10 cellular contexts compared by ENCODE assay signal in genomic region chrX:44400588-44400987, GRCh38. TPM values are rescaled to one million over a fixed set of nuclear protein-coding genes. Genes with fewer than 3 reads are reported as not detected.
DNase-seq lines count a peak whose midpoint lies in the region; ATAC-seq and TF ChIP-seq lines count a peak whose summit lies in the region.
"Had no signal": no experiment of that assay in that cellular context is flagged by ENCODE, and none has a peak within 500 bp of the region (broad histone marks: within the 10 kb centered on the region; RNA-seq: fewer than 3 reads in every experiment).

No MANE protein-coding gene starts in this region.

- H3K4me1 Mint-ChIP-seq in CD14-positive monocyte, result no peaks in the 10 kb centered on the region
- H3K4me1 Mint-ChIP-seq: CD4-positive, CD25-positive, alpha-beta regulatory T cell had no signal

- DNase-seq in activated CD4-positive, alpha-beta T cell treated with anti-CD3 and anti-CD28 coated beads, Interleukin-2, amount 50 U/mL, for 48 hours, result peak; percentile 48 to 54
- no peak for DNase-seq in activated CD4-positive, alpha-beta T cell treated with anti-CD3 and anti-CD28 coated beads for 1 hour
- DNase-seq in T1000 (lab: John Stamatoyannopoulos, UW) (peak; percentile 5), foreskin melanocyte (peak; percentile 91), CD14-positive monocyte (ENCODE audit: low spot score) (no peak), SIG-M5 (lab: John Stamatoyannopoulos, UW) (no peak)
- DNase-seq in stimulated activated CD8-positive, alpha-beta memory T cell treated with anti-CD3 and anti-CD28 coated beads, Interleukin-4, amount 100 ng/mL, for 48 hours, result peak; percentile 58
- DNase-seq: CD4-positive, CD25-positive, alpha-beta regulatory T cell; SHP77 treated with DMSO at 0.1 percent for 48 hours had no signal

- no peak for TF ChIP-seq CTCF in CD14-positive monocyte (IDR thresholded peaks at IDR 0.05)

- no peak overlapping the region for H3K27ac Mint-ChIP-seq in CD14-positive monocyte
- H3K27ac Mint-ChIP-seq: CD4-positive, CD25-positive, alpha-beta regulatory T cell had no signal

- H3K9me3 Mint-ChIP-seq in CD14-positive monocyte, result peaks cover 0 to 7% (median 2%) of the 10 kb centered on the region in 7 donors

- peaks cover 0 to 1% (median 1%) of the 10 kb centered on the region in 3 donors for H3K27me3 Mint-ChIP-seq in CD14-positive monocyte (ENCODE audit: low read depth in 3 of 3)
- H3K27me3 Mint-ChIP-seq: CD4-positive, CD25-positive, alpha-beta regulatory T cell had no signal

- no peaks in the 10 kb centered on the region for H3K36me3 Mint-ChIP-seq in CD14-positive monocyte
- H3K36me3 Mint-ChIP-seq: CD4-positive, CD25-positive, alpha-beta regulatory T cell had no signal

- no peak for ATAC-seq in GM19328 (IDR thresholded peaks at IDR 0.05; ENCODE audit: unreplicated experiment)

- intact Hi-C loops in CD14-positive monocyte (cut with micrococcal nuclease), result no loop called here

- no peak overlapping the region for H3K4me3 Mint-ChIP-seq in CD14-positive monocyte
- H3K4me3 Mint-ChIP-seq: CD4-positive, CD25-positive, alpha-beta regulatory T cell had no signal

RNA-seq across cellular contexts. Expression of gene EFHC2, which starts 57.1 kb away (rescaled TPM):
- polyA plus RNA-seq in CD14-positive monocyte, result under 1 TPM in 1 of 2 donors, not detected in 1; 0.22 TPM

Comparison
In these comparisons a context has a peak if more than half of its experiments do, and no peak if none do; other contexts are left out.
1. DNase-seq: peak in activated CD4-positive, alpha-beta T cell treated with anti-CD3 and anti-CD28 coated beads, Interleukin-2, amount 50 U/mL, for 48 hours (2 of 2), T1000 (single experiment), foreskin melanocyte (single experiment) and stimulated activated CD8-positive, alpha-beta memory T cell treated with anti-CD3 and anti-CD28 coated beads, Interleukin-4, amount 100 ng/mL, for 48 hours (single experiment); none in activated CD4-positive, alpha-beta T cell treated with anti-CD3 and anti-CD28 coated beads for 1 hour (single experiment), CD14-positive monocyte (single experiment) and SIG-M5 (single experiment).